ENCODE assay signal across 8 cellular contexts in the genomic region with DNA sequence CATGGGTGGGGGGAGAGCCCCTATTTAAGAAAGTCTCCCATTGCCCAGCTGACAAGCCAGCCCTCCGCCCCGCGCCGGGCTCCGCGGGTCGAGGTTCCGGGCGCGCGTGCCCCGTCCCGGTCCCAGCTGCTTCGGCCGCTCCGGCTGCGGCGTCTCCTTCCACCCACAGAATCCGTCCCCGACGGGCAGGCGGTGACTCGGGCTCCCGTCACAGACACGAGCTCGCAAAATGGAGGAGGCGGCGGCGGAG. TPM values are rescaled to one million over a fixed set of nuclear protein-coding genes. Genes with fewer than 3 reads are reported as not detected.
A peak's percentile ranks its signal among the peaks of the same experiment; 100 is the strongest.
DNase-seq lines count a peak whose midpoint lies in the region; ATAC-seq and TF ChIP-seq lines count a peak whose summit lies in the region.

No MANE protein-coding gene starts in this region.

- H3K9me3 Mint-ChIP-seq in progenitor cell of endocrine pancreas (ENCODE audit: low read depth) = no peaks in the 10 kb centered on the region

- H3K4me3 ChIP-seq in RWPE2 (ENCODE audit: severe bottlenecking) (peak overlapping the region; percentile 87), fibroblast of pulmonary artery (replicated peaks; ENCODE audit: low read depth, low read length) (peak overlapping the region; percentile 84)

- peak overlapping the region; percentile 94 for H3K27ac ChIP-seq in RWPE2 (ENCODE audit: poor library complexity, severe bottlenecking)

- peaks cover 23% of the 10 kb centered on the region for H3K36me3 ChIP-seq in RWPE2 (ENCODE audit: low read depth)

- ATAC-seq in GM18502 (IDR thresholded peaks at IDR 0.05; ENCODE audit: poor library complexity, unreplicated experiment) (peak; percentile 13), HG02571 (IDR thresholded peaks at IDR 0.05; ENCODE audit: unreplicated experiment) (peak; percentile 3), RWPE2 (ENCODE audit: low read depth) (peak; percentile 16)

- H3K27me3 Mint-ChIP-seq in progenitor cell of endocrine pancreas = peaks cover 46% of the 10 kb centered on the region

- H3K4me1 Mint-ChIP-seq in progenitor cell of endocrine pancreas (ENCODE audit: low read depth) = peaks cover 24% of the 10 kb centered on the region

- H3K9me3 ChIP-seq in RWPE2 (ENCODE audit: severe bottlenecking) = no peaks in the 10 kb centered on the region

- DNase-seq in RWPE2 (ENCODE audit: low spot score) (no peak), fibroblast of pulmonary artery (ENCODE audit: low read depth) (no peak), progenitor cell of endocrine pancreas (ENCODE audit: low spot score, unreplicated experiment) (no peak), NCI-H524 treated with DMSO at 0.1 percent for 48 hours (lab: John Stamatoyannopoulos, UW) (no peak), ecto neural progenitor cell (ENCODE audit: low spot score) (no peak), middle frontal gyrus (ENCODE audit: extremely low spot score, low spot score) (no peak)

- TF ChIP-seq CTCF in RWPE2 (IDR thresholded peaks at IDR 0.05; ENCODE audit: poor library complexity, severe bottlenecking) (no peak), fibroblast of pulmonary artery (IDR thresholded peaks at IDR 0.05; ENCODE audit: low read length, missing control alignments) (no peak), progenitor cell of endocrine pancreas (IDR thresholded peaks at IDR 0.05; ENCODE audit: unreplicated experiment) (no peak)

- H3K36me3 Mint-ChIP-seq in progenitor cell of endocrine pancreas (ENCODE audit: insufficient read depth) = no peaks in the 10 kb centered on the region

- H3K27me3 ChIP-seq in RWPE2 (ENCODE audit: insufficient read depth, poor library complexity, severe bottlenecking) = no peaks in the 10 kb centered on the region

- peak overlapping the region; percentile 72 for H3K4me3 Mint-ChIP-seq in progenitor cell of endocrine pancreas (ENCODE audit: low read depth)

- peaks cover 39% of the 10 kb centered on the region for H3K4me1 ChIP-seq in RWPE2 (ENCODE audit: insufficient read depth, poor library complexity, severe bottlenecking)

- H3K27ac Mint-ChIP-seq in progenitor cell of endocrine pancreas = no peak overlapping the region

RNA-seq across cellular contexts. Expression of a gene that starts 0.2 kb away (rescaled TPM):
- 6.1 and 6.7 TPM in 2 replicates for total RNA-seq in progenitor cell of endocrine pancreas
